7 cellular contexts compared by ENCODE assay signal in genomic region chr21:36989199-36989698, GRCh38. TPM values are rescaled to one million over a fixed set of nuclear protein-coding genes. Genes with fewer than 3 reads are reported as not detected.
A peak's percentile ranks its signal among the peaks of the same experiment; 100 is the strongest.
DNase-seq lines count a peak whose midpoint lies in the region; ATAC-seq and TF ChIP-seq lines count a peak whose summit lies in the region.
"Not testable (repeated sequence)": the region's sequence is repeated elsewhere in the genome, so short reads cannot be mapped to it uniquely, and the experiment has no call there.

No MANE protein-coding gene starts in this region.

- BruUV-seq in OCI-LY7 (replicated peaks; lab: Mats Ljungman, UMichigan): not testable (repeated sequence)

- H3K9me3 Mint-ChIP-seq in activated T-cell treated with anti-CD3 and anti-CD28 coated beads, Interleukin-2, amount 50 U/mL, for 4 hours: not testable (repeated sequence)

- H3K4me2 ChIP-seq in GM23248 (ENCODE audit: unreplicated experiment) (peak overlapping the region; percentile 69), OCI-LY7 (ENCODE audit: low read length) (peak overlapping the region; percentile 73), skeletal muscle satellite cell (ENCODE audit: low read length) (peak overlapping the region; percentile 85)

- WGBS in GM23248 (ENCODE audit: low coverage in 1 of 2, low lambda C conversion rate in 2 of 2, missing lambda C conversion rate in 2 of 2), 2 experiments: 36 to 38% methylated on average over 22 of the region's 22 CpGs
- 39 to 48% (median 44%) methylated on average over 22 of the region's 22 CpGs for WGBS in heart left ventricle, 4 donors

- peaks cover 20% of the 10 kb centered on the region for H3F3A ChIP-seq in GM23248 (ENCODE audit: insufficient read depth)

- H3K9ac ChIP-seq in GM23248 (peak overlapping the region; percentile 79), mucosa of rectum (ENCODE audit: low read depth in 1 of 2, low read length in 2 of 2) (peak overlapping the region; percentile 70 to 78), skeletal muscle satellite cell (ENCODE audit: low read depth, low read length) (peak overlapping the region; percentile 86)

- peak overlapping the region; percentile 73 for H3K4me3 Mint-ChIP-seq in activated T-cell treated with anti-CD3 and anti-CD28 coated beads, Interleukin-2, amount 50 U/mL, for 4 hours

- TF ChIP-seq POLR2A in heart left ventricle (IDR thresholded peaks at IDR 0.05): not testable (repeated sequence)

- not testable (repeated sequence) for TF ChIP-seq CTCF in OCI-LY7 (conservative IDR thresholded peaks at IDR 0.05; ENCODE audit: low read length); choroid plexus epithelial cell (conservative IDR thresholded peaks at IDR 0.05; ENCODE audit: low read depth, low read length); heart left ventricle (IDR thresholded peaks at IDR 0.05)

- H3K36me3 ChIP-seq in GM23248 (ENCODE audit: low read depth); OCI-LY7 (ENCODE audit: insufficient read depth, low read length); heart left ventricle; mucosa of rectum (ENCODE audit: control insufficient read depth in 2 of 2, insufficient read depth in 2 of 2, low read length in 2 of 2); skeletal muscle satellite cell (ENCODE audit: insufficient read depth, low read length): not testable (repeated sequence)

- H3K27ac ChIP-seq in GM23248 (peak overlapping the region; percentile 55), heart left ventricle (peak overlapping the region; percentile 69 to 98 (median 94)), mucosa of rectum (ENCODE audit: low read depth in 2 of 2, low read length in 2 of 2) (peak overlapping the region; percentile 90 to 92)
- not testable (repeated sequence) for H3K27ac ChIP-seq in OCI-LY7 (ENCODE audit: low read depth, low read length, poor library complexity, severe bottlenecking)

- CTCF ChIA-PET in OCI-LY7 (lab: Charles Lee; ENCODE audit: unreplicated experiment): not testable (repeated sequence)

- H2AFZ ChIP-seq in GM23248 (peak overlapping the region; percentile 91), OCI-LY7 (ENCODE audit: low read length) (peak overlapping the region; percentile 91)

- H3K9me2 ChIP-seq in GM23248 (ENCODE audit: insufficient read depth); OCI-LY7 (ENCODE audit: insufficient read depth, low read length): not testable (repeated sequence)

- peaks cover 30% of the 10 kb centered on the region for H3K4me1 Mint-ChIP-seq in activated T-cell treated with anti-CD3 and anti-CD28 coated beads, Interleukin-2, amount 50 U/mL, for 4 hours (ENCODE audit: low read depth)

- H3K36me3 Mint-ChIP-seq in activated T-cell treated with anti-CD3 and anti-CD28 coated beads, Interleukin-2, amount 50 U/mL, for 4 hours (ENCODE audit: insufficient read depth): not testable (repeated sequence)

- not testable (repeated sequence) for ATAC-seq in activated T-cell treated with anti-CD3 and anti-CD28 coated beads, Interleukin-2, amount 50 U/mL, for 4 hours; heart left ventricle

- H3K4me3 ChIP-seq in GM23248 (peak overlapping the region; percentile 68), OCI-LY7 (ENCODE audit: low read depth, low read length, poor library complexity, severe bottlenecking) (peak overlapping the region; percentile 70), choroid plexus epithelial cell (ENCODE audit: low read depth, low read length) (peak overlapping the region; percentile 70), heart left ventricle (peak overlapping the region; percentile 39 to 77 (median 69)), mucosa of rectum (ENCODE audit: low read length in 2 of 2) (peak overlapping the region; percentile 70), skeletal muscle satellite cell (ENCODE audit: low read length) (peak overlapping the region; percentile 81)

- not testable (repeated sequence) for H3K79me2 ChIP-seq in GM23248 (ENCODE audit: insufficient read depth); OCI-LY7 (ENCODE audit: insufficient read depth, low read depth, low read length)

- H3K9me3 ChIP-seq in GM23248 (ENCODE audit: low read depth); OCI-LY7 (ENCODE audit: low read length); heart left ventricle; mucosa of rectum (ENCODE audit: control insufficient read depth in 2 of 2, low read length in 2 of 2); skeletal muscle satellite cell (replicated peaks; ENCODE audit: low read length): not testable (repeated sequence)

- H4K20me1 ChIP-seq in GM23248 (ENCODE audit: insufficient read depth); OCI-LY7 (ENCODE audit: insufficient read depth, low read length): not testable (repeated sequence)

- in situ Hi-C loops in GM23248 (cut with MboI): not testable (repeated sequence)

- not testable (repeated sequence) for H3K27me3 Mint-ChIP-seq in activated T-cell treated with anti-CD3 and anti-CD28 coated beads, Interleukin-2, amount 50 U/mL, for 4 hours (ENCODE audit: low read depth)

- POLR2A ChIA-PET in OCI-LY7 (lab: Charles Lee): interaction anchor here (0.6 to 1.4 kb wide), 4 partner anchors 21 to 26 kb away, joined by 3 to 9 read pairs (median 4); partner anchors contain the start of gene HLCS

- intact Hi-C loops in OCI-LY7 (cut with micrococcal nuclease; ENCODE audit: unreplicated experiment): not testable (repeated sequence)
- intact Hi-C loops in heart left ventricle (cut with DNase I): loop anchor here in 2 of 10 donors (1.0 to 5.0 kb wide), 3 partner anchors 22 to 83 kb away; partner anchors contain the start of genes PIGP (in 1 of the 2) and TTC3 (in 1 of the 2)

- H3K27me3 ChIP-seq in GM23248 (replicated peaks; ENCODE audit: insufficient read depth); heart left ventricle; mucosa of rectum (ENCODE audit: control insufficient read depth in 2 of 2, insufficient read depth in 2 of 2, low read length in 2 of 2); skeletal muscle satellite cell (ENCODE audit: control insufficient read depth, insufficient read depth, low read length): not testable (repeated sequence)

- not testable (repeated sequence) for DNase-seq in GM23248; OCI-LY7 (ENCODE audit: low spot score); activated T-cell treated with anti-CD3 and anti-CD28 coated beads, Interleukin-2, amount 50 U/mL, for 4 hours; choroid plexus epithelial cell (ENCODE audit: low read depth); heart left ventricle

- H3K4me1 ChIP-seq in GM23248 (ENCODE audit: insufficient read depth); OCI-LY7 (ENCODE audit: insufficient read depth, low read length, poor library complexity, severe bottlenecking); heart left ventricle; mucosa of rectum (ENCODE audit: control insufficient read depth in 2 of 2, insufficient read depth in 2 of 2, low read length in 2 of 2): not testable (repeated sequence)
- H3K4me1 ChIP-seq in skeletal muscle satellite cell (ENCODE audit: control insufficient read depth, insufficient read depth, low read length): peaks cover 20% of the 10 kb centered on the region

RNA-seq across cellular contexts. Expression of gene RIPPLY3, which starts 17.3 kb away (rescaled TPM):
- not detected in 2 replicates for total RNA-seq in GM23248 (2014; rRNA removed; shearing (Covaris generic))
- polyA plus RNA-seq in GM23248 (2016; fragmentation: Nextera tagmentation; extraction: Ambion mirVana) (not detected in 2 replicates), heart left ventricle (not detected)
- not detected in 2 replicates for total RNA-seq in OCI-LY7 (2014; rRNA removed; shearing (Covaris generic))
- total RNA-seq in OCI-LY7 (2022) (not detected in 2 replicates), heart left ventricle (not detected)
- total RNA-seq in activated T-cell treated with anti-CD3 and anti-CD28 coated beads, Interleukin-2, amount 50 U/mL, for 4 hours: not detected
- not detected in 2 replicates for total RNA-seq in skeletal muscle satellite cell (2012; rRNA removed)

RNA-seq across cellular contexts. Expression of gene HLCS, which starts 22.8 kb away (rescaled TPM):
- total RNA-seq in GM23248 (2014; rRNA removed; shearing (Covaris generic)): 33.4 and 42.5 TPM in 2 replicates
- 21.4 and 21.9 TPM in 2 replicates for polyA plus RNA-seq in GM23248 (2016; fragmentation: Nextera tagmentation; extraction: Ambion mirVana)
- total RNA-seq in OCI-LY7 (2014; rRNA removed; shearing (Covaris generic)): 12.0 and 13.7 TPM in 2 replicates
- total RNA-seq in OCI-LY7 (2022): 20.9 and 24.2 TPM in 2 replicates
- 1 to 10 TPM; 7.1 to 8.6 (median 8.3) TPM for total RNA-seq in activated T-cell treated with anti-CD3 and anti-CD28 coated beads, Interleukin-2, amount 50 U/mL, for 4 hours
- 10 to 100 TPM in 2 of 9 donors, 1 to 10 TPM in 7; 5.3 to 15.2 (median 7.1) TPM for total RNA-seq in heart left ventricle
- polyA plus RNA-seq in heart left ventricle: 1 to 10 TPM; 1.8 to 4.9 TPM
- total RNA-seq in skeletal muscle satellite cell (2012; rRNA removed): 23.3 and 27.1 TPM in 2 replicates
